Comparison of ENCODE assay signal across 11 cellular contexts in genomic region chr16:1349951-1350350, GRCh38. TPM values are rescaled to one million over a fixed set of nuclear protein-coding genes. Genes with fewer than 3 reads are reported as not detected.
DNase-seq lines count a peak whose midpoint lies in the region; ATAC-seq and TF ChIP-seq lines count a peak whose summit lies in the region.
"Had no signal": no experiment of that assay in that cellular context is flagged by ENCODE, and none has a peak within 500 bp of the region (broad histone marks: within the 10 kb centered on the region; RNA-seq: fewer than 3 reads in every experiment).

No MANE protein-coding gene starts in this region.

- no peaks in the 10 kb centered on the region for H3K36me3 Mint-ChIP-seq in activated T-cell treated with anti-CD3 and anti-CD28 coated beads, Interleukin-2, amount 50 U/mL, for 4 hours (ENCODE audit: insufficient read depth)
- H3K36me3 Mint-ChIP-seq in chondrocyte (ENCODE audit: low read depth), result peaks cover 2% of the 10 kb centered on the region

- TF ChIP-seq CTCF in OCI-LY1 (IDR thresholded peaks at IDR 0.05; ENCODE audit: low read length), result peak; percentile 28; the same call in 1 of the 2 replicates
- no peak for TF ChIP-seq CTCF in chondrocyte (IDR thresholded peaks at IDR 0.05)

- no peak for DNase-seq in activated T-cell treated with anti-CD3 and anti-CD28 coated beads, Interleukin-2, amount 50 U/mL, for 4 hours
- no peak for DNase-seq in activated T-cell treated with anti-CD3 and anti-CD28 coated beads, Interleukin-2, amount 50 U/mL, for 1 hour
- DNase-seq in chondrocyte (ENCODE audit: low spot score) (no peak), NCI-H69 (lab: John Stamatoyannopoulos, UW) (no peak)
- no peak for DNase-seq in stimulated activated CD4-positive, alpha-beta T cell treated with anti-CD3 and anti-CD28 coated beads, Interleukin-1b, Interleukin-23, amount 100 ng/mL, for 48 hours
- DNase-seq: aorta, dorsolateral prefrontal cortex, NCI-H187 treated with DMSO at 0.1 percent for 48 hours had no signal

- no peak overlapping the region for H3K9ac ChIP-seq in OCI-LY1 (ENCODE audit: low read length)
- no peak overlapping the region for H3K9ac ChIP-seq in skeletal muscle satellite cell (ENCODE audit: low read depth, low read length)

- H3K4me1 Mint-ChIP-seq in activated T-cell treated with anti-CD3 and anti-CD28 coated beads, Interleukin-2, amount 50 U/mL, for 4 hours (ENCODE audit: low read depth), result peaks cover 25% of the 10 kb centered on the region
- peaks cover 36% of the 10 kb centered on the region for H3K4me1 Mint-ChIP-seq in chondrocyte (ENCODE audit: low read depth)

- H3K4me2 ChIP-seq in OCI-LY1 (ENCODE audit: low read length), result peak overlapping the region; percentile 90; the same call in 1 of the 2 replicates
- H3K4me2 ChIP-seq in skeletal muscle satellite cell (ENCODE audit: low read length), result peak overlapping the region; percentile 84

- H3K4me1 ChIP-seq in OCI-LY1 (ENCODE audit: insufficient read depth, low read length, severe bottlenecking) (peaks cover 31% of the 10 kb centered on the region), skeletal muscle satellite cell (ENCODE audit: control insufficient read depth, insufficient read depth, low read length) (peaks cover 15% of the 10 kb centered on the region)

- H3K4me3 Mint-ChIP-seq in activated T-cell treated with anti-CD3 and anti-CD28 coated beads, Interleukin-2, amount 50 U/mL, for 4 hours, result peak overlapping the region; percentile 82
- H3K4me3 Mint-ChIP-seq in chondrocyte (ENCODE audit: unreplicated experiment), result peak overlapping the region; percentile 73

- ATAC-seq in activated T-cell treated with anti-CD3 and anti-CD28 coated beads, Interleukin-2, amount 50 U/mL, for 4 hours, result no peak
- no peak for ATAC-seq in GM18519 (IDR thresholded peaks at IDR 0.05; ENCODE audit: low FRiP score, unreplicated experiment)

- H3K9me2 ChIP-seq in OCI-LY1 (ENCODE audit: low read depth, low read length), result no peaks in the 10 kb centered on the region

- no peaks in the 10 kb centered on the region for H3K27me3 Mint-ChIP-seq in activated T-cell treated with anti-CD3 and anti-CD28 coated beads, Interleukin-2, amount 50 U/mL, for 4 hours (ENCODE audit: low read depth)
- H3K27me3 Mint-ChIP-seq in chondrocyte (ENCODE audit: low read depth), result no peaks in the 10 kb centered on the region

- H4K20me1 ChIP-seq in OCI-LY1 (ENCODE audit: insufficient read depth, low read length), result no peaks in the 10 kb centered on the region

- H3K79me2 ChIP-seq in OCI-LY1 (ENCODE audit: insufficient read depth, low read length), result 0 out of 2 replicates have a peak, but pooled peaks cover 7% of the 10 kb centered on the region

- H3K9me3 Mint-ChIP-seq in activated T-cell treated with anti-CD3 and anti-CD28 coated beads, Interleukin-2, amount 50 U/mL, for 4 hours, result no peaks in the 10 kb centered on the region
- H3K9me3 Mint-ChIP-seq in chondrocyte (ENCODE audit: low read depth), result no peaks in the 10 kb centered on the region

- H3K36me3 ChIP-seq in OCI-LY1 (ENCODE audit: insufficient read depth, low read length) (peaks cover 19% of the 10 kb centered on the region), skeletal muscle satellite cell (ENCODE audit: insufficient read depth, low read length) (peaks cover 14% of the 10 kb centered on the region)

- H3K4me3 ChIP-seq in OCI-LY1 (ENCODE audit: low read depth, low read length, poor library complexity, severe bottlenecking) (no peak overlapping the region), skeletal muscle satellite cell (ENCODE audit: low read length) (no peak overlapping the region)

- H3F3A ChIP-seq in OCI-LY1 (ENCODE audit: insufficient read depth, low read length), result no peaks in the 10 kb centered on the region

- H3K27ac ChIP-seq in OCI-LY1 (ENCODE audit: low read depth, low read length, poor library complexity, severe bottlenecking), result no peak overlapping the region
- H3K27ac ChIP-seq: dorsolateral prefrontal cortex had no signal

- H3K27me3 ChIP-seq in OCI-LY1 (ENCODE audit: insufficient read depth, low read length), result peaks cover 2% of the 10 kb centered on the region; the same call in 1 of the 2 replicates
- H3K27me3 ChIP-seq in skeletal muscle satellite cell (ENCODE audit: control insufficient read depth, insufficient read depth, low read length), result no peaks in the 10 kb centered on the region
- H3K27me3 ChIP-seq: dorsolateral prefrontal cortex had no signal

- H3K9me3 ChIP-seq in OCI-LY1 (ENCODE audit: low read length) (no peaks in the 10 kb centered on the region), skeletal muscle satellite cell (replicated peaks; ENCODE audit: low read length) (no peaks in the 10 kb centered on the region)

- no peak overlapping the region for H2AFZ ChIP-seq in OCI-LY1 (ENCODE audit: low read length)

- no peak overlapping the region for H3K27ac Mint-ChIP-seq in chondrocyte (ENCODE audit: unreplicated experiment)

RNA-seq across cellular contexts. Expression of gene TSR3, which starts 1.7 kb away (rescaled TPM):
- total RNA-seq in activated T-cell treated with anti-CD3 and anti-CD28 coated beads, Interleukin-2, amount 50 U/mL, for 4 hours, result 100 to 1,000 TPM; 108 to 133 (median 112) TPM
- 52.2 to 56.8 TPM (median 56.0 TPM) in 3 replicates for total RNA-seq in chondrocyte
- total RNA-seq in skeletal muscle satellite cell (2012; rRNA removed), result 48.7 and 60.5 TPM in 2 replicates

RNA-seq across cellular contexts. Expression of gene GNPTG, which starts 1.8 kb away (rescaled TPM):
- total RNA-seq in activated T-cell treated with anti-CD3 and anti-CD28 coated beads, Interleukin-2, amount 50 U/mL, for 4 hours, result 10 to 100 TPM; 21.8 to 27.4 (median 23.1) TPM
- total RNA-seq in chondrocyte, result 58.3 to 68.4 TPM (median 60.7 TPM) in 3 replicates
- 27.1 and 47.0 TPM in 2 replicates for total RNA-seq in skeletal muscle satellite cell (2012; rRNA removed)

RNA-seq across cellular contexts. Expression of gene BAIAP3, which starts 16.5 kb away (rescaled TPM):
- under 1 TPM; 0.08 to 0.24 (median 0.16) TPM for total RNA-seq in activated T-cell treated with anti-CD3 and anti-CD28 coated beads, Interleukin-2, amount 50 U/mL, for 4 hours
- 0.36 to 1.7 TPM (median 1.5 TPM) in 3 replicates for total RNA-seq in chondrocyte
- total RNA-seq in skeletal muscle satellite cell (2012; rRNA removed), result 1.1 TPM in 1 of 2 replicates, not detected in the other

RNA-seq across cellular contexts. Expression of gene UBE2I, which starts 40.5 kb away (rescaled TPM):
- 100 to 1,000 TPM; 234 to 251 (median 247) TPM for total RNA-seq in activated T-cell treated with anti-CD3 and anti-CD28 coated beads, Interleukin-2, amount 50 U/mL, for 4 hours
- total RNA-seq in chondrocyte, result 97.9 to 110 TPM (median 105 TPM) in 3 replicates
- 61.9 and 64.4 TPM in 2 replicates for total RNA-seq in skeletal muscle satellite cell (2012; rRNA removed)
